ENCODE assay signal across 17 cellular contexts in genomic region chr19:726993-727956, GRCh38. TPM values are rescaled to one million over a fixed set of nuclear protein-coding genes. Genes with fewer than 3 reads are reported as not detected.
DNase-seq lines count a peak whose midpoint lies in the region; ATAC-seq, FAIRE-seq and TF ChIP-seq lines count a peak whose summit lies in the region.
"Had no signal": no experiment of that assay in that cellular context is flagged by ENCODE, and none has a peak within 500 bp of the region (broad histone marks: within the 10 kb centered on the region; RNA-seq: fewer than 3 reads in every experiment).

No MANE protein-coding gene starts in this region.

- H3K36me3 Mint-ChIP-seq in glutamatergic neuron (ENCODE audit: unreplicated experiment) = no peaks in the 10 kb centered on the region

- peaks cover 2% of the 10 kb centered on the region for H3K4me1 Mint-ChIP-seq in glutamatergic neuron (ENCODE audit: low read depth, unreplicated experiment)
- H3K4me1 Mint-ChIP-seq: endodermal cell had no signal

- no peak overlapping the region for H3K4me3 Mint-ChIP-seq in glutamatergic neuron (ENCODE audit: unreplicated experiment)
- H3K4me3 Mint-ChIP-seq: endodermal cell; T-helper 1 cell treated with Interleukin-12 subunit alpha and Interleukin-12 subunit beta and Interleukin-4 antibody, amounts not matched to agents 30 μg/mL and 1 μg/mL, for 36 hours had no signal

- FAIRE-seq in pancreas (lab: Jason Lieb, UNC) = no peak

- ATAC-seq in Right ventricle myocardium inferior (peak; percentile 17), pancreas (peak; percentile 14 to 28 (median 22)), aorta (ENCODE audit: low FRiP score) (peak; percentile 8)

- H3K27me3 ChIP-seq in pancreas (no peaks in the 10 kb centered on the region), aorta (ENCODE audit: control insufficient read depth in 1 of 2, insufficient read depth in 2 of 2, low read length in 1 of 2) (no peaks in the 10 kb centered on the region)
- H3K27me3 ChIP-seq: ovary had no signal

- TF ChIP-seq CTCF in glutamatergic neuron (IDR thresholded peaks at IDR 0.05; ENCODE audit: partially characterized antibody, unreplicated experiment) (no peak), pancreas (IDR thresholded peaks at IDR 0.05) (no peak)

- no peaks in the 10 kb centered on the region for H3K4me1 ChIP-seq in pancreas
- H3K4me1 ChIP-seq in aorta (ENCODE audit: control insufficient read depth in 1 of 2, insufficient read depth in 2 of 2, low read length in 2 of 2) = no peaks in the 10 kb centered on the region

- H3K27me3 Mint-ChIP-seq in glutamatergic neuron (ENCODE audit: unreplicated experiment) = peaks cover 8% of the 10 kb centered on the region

- intact Hi-C loops in Right ventricle myocardium inferior (cut with DNase I) = no loop called here
- intact Hi-C loops in cardiac septum (cut with DNase I) = no loop called here
- intact Hi-C loops in pancreas (cut with DNase I) = no loop called here
- intact Hi-C loops in aorta (cut with DNase I) = no loop called here

- H3K9me3 ChIP-seq in pancreas = no peaks in the 10 kb centered on the region
- H3K9me3 ChIP-seq in aorta (ENCODE audit: control insufficient read depth, low read length) = no peaks in the 10 kb centered on the region
- H3K9me3 ChIP-seq: ovary had no signal

- H3K9me3 Mint-ChIP-seq in glutamatergic neuron (ENCODE audit: unreplicated experiment) = peaks cover 10% of the 10 kb centered on the region
- H3K9me3 Mint-ChIP-seq: endodermal cell; T-helper 1 cell treated with Interleukin-12 subunit alpha and Interleukin-12 subunit beta and Interleukin-4 antibody, amounts not matched to agents 30 μg/mL and 1 μg/mL, for 36 hours had no signal

- DNase-seq in Right ventricle myocardium inferior (ENCODE audit: missing footprints) (no peak), cardiac septum (ENCODE audit: low spot score) (no peak), glutamatergic neuron (no peak), pancreas (no peak), aorta (no peak), NCI-H1092 treated with DMSO at 0.1 percent for 48 hours (lab: John Stamatoyannopoulos, UW) (no peak), NCI-H446 (lab: John Stamatoyannopoulos, UW) (no peak)
- no peak for DNase-seq in activated CD4-positive, CD25-positive, alpha-beta regulatory T cell (lab: John Stamatoyannopoulos, UW)
- DNase-seq: activated CD4-positive, alpha-beta T cell treated with anti-CD3 and anti-CD28 coated beads for 1 hour; activated naive CD4-positive, alpha-beta T cell; endodermal cell; GDM1; NCI-H2029 had no signal

- H3K36me3 ChIP-seq in pancreas = no peaks in the 10 kb centered on the region
- no peaks in the 10 kb centered on the region for H3K36me3 ChIP-seq in aorta (ENCODE audit: control insufficient read depth in 1 of 2, insufficient read depth in 2 of 2, low read length in 1 of 2)
- H3K36me3 ChIP-seq: ovary had no signal

- 71 to 84% methylated on average over 33 to 43 of the region's 43 CpGs for WGBS in pancreas, 2 donors
- 83 to 86% methylated on average over 37 to 43 of the region's 43 CpGs for WGBS in aorta, 2 donors

- H3K27ac Mint-ChIP-seq in glutamatergic neuron (ENCODE audit: unreplicated experiment) = peak overlapping the region; percentile 76
- H3K27ac Mint-ChIP-seq: endodermal cell; T-helper 1 cell treated with Interleukin-12 subunit alpha and Interleukin-12 subunit beta and Interleukin-4 antibody, amounts not matched to agents 30 μg/mL and 1 μg/mL, for 36 hours had no signal

- H3K27ac ChIP-seq in pancreas = peak overlapping the region in 1 of 4 donors; percentile 22
- H3K27ac ChIP-seq in aorta (ENCODE audit: low read depth in 1 of 2, low read length in 2 of 2) = no peak overlapping the region
- H3K27ac ChIP-seq: RWPE1 had no signal

- H3K4me3 ChIP-seq in pancreas = no peak overlapping the region
- no peak overlapping the region for H3K4me3 ChIP-seq in aorta (ENCODE audit: low read length in 2 of 2)
- H3K4me3 ChIP-seq: ovary had no signal

RNA-seq across cellular contexts. Expression of gene PALM, which starts 18.5 kb away (rescaled TPM):
- 34.0 TPM for total RNA-seq in Right ventricle myocardium inferior
- 18.9 TPM for total RNA-seq in cardiac septum
- total RNA-seq in glutamatergic neuron (ENCODE audit: unreplicated experiment) = 349 TPM
- total RNA-seq in pancreas = 10 to 100 TPM in 1 of 6 donors, 1 to 10 TPM in 5; 3.5 to 12.6 (median 5.1) TPM
- polyA plus RNA-seq in pancreas = 10 to 100 TPM in 1 of 2 donors, 1 to 10 TPM in 1; 9.2 to 10.1 TPM
- total RNA-seq in aorta = 10 to 100 TPM; 27.5 to 75.1 TPM
- polyA plus RNA-seq in aorta = 1 to 10 TPM in 1 of 2 donors, under 1 TPM in 1; 0.59 to 2.5 TPM

RNA-seq across cellular contexts. Expression of gene MISP, which starts 23.6 kb away (rescaled TPM):
- not detected for total RNA-seq in Right ventricle myocardium inferior
- total RNA-seq in cardiac septum = not detected
- total RNA-seq in glutamatergic neuron (ENCODE audit: unreplicated experiment) = 1.1 TPM
- 1 to 10 TPM in 5 of 6 donors, under 1 TPM in 1; 0.63 to 2.6 (median 1.3) TPM for total RNA-seq in pancreas
- polyA plus RNA-seq in pancreas = 1 to 10 TPM; 1.3 to 7.5 TPM
- total RNA-seq in aorta = under 1 TPM in 1 of 2 donors, not detected in 1; 0.12 TPM
- polyA plus RNA-seq in aorta = 10 to 100 TPM in 1 of 2 donors, 1 to 10 TPM in 1; 1.0 to 53.3 TPM

RNA-seq across cellular contexts. Expression of gene PRSS57, which starts 32.0 kb away (rescaled TPM):
- total RNA-seq in Right ventricle myocardium inferior = not detected
- total RNA-seq in cardiac septum = not detected
- 0.78 TPM for total RNA-seq in glutamatergic neuron (ENCODE audit: unreplicated experiment)
- total RNA-seq in pancreas = not detected
- not detected for polyA plus RNA-seq in pancreas
- not detected for total RNA-seq in aorta
- not detected for polyA plus RNA-seq in aorta
- total RNA-seq: endodermal cell, glomerular endothelial cell had no signal

RNA-seq across cellular contexts. Expression of gene FSTL3, which starts 51.1 kb away (rescaled TPM):
- total RNA-seq in Right ventricle myocardium inferior (37.1 TPM), cardiac septum (136 TPM), glutamatergic neuron (ENCODE audit: unreplicated experiment) (10.7 TPM), pancreas (100 to 1,000 TPM in 1 of 6 donors, 10 to 100 TPM in 3, 1 to 10 TPM in 2; 6.6 to 148 (median 18.4) TPM), aorta (100 to 1,000 TPM; 116 to 134 TPM)
- polyA plus RNA-seq in pancreas (100 to 1,000 TPM in 1 of 2 donors, 10 to 100 TPM in 1; 24.1 to 119 TPM), aorta (10 to 100 TPM; 40.6 to 80.1 TPM)
